ENCODE assay signal across 23 cellular contexts in genomic region chr2:43819489-43820163, GRCh38. TPM values are rescaled to one million over a fixed set of nuclear protein-coding genes. Genes with fewer than 3 reads are reported as not detected.
DNase-seq lines count a peak whose midpoint lies in the region; ATAC-seq, FAIRE-seq and TF ChIP-seq lines count a peak whose summit lies in the region.
"Had no signal": no experiment of that assay in that cellular context is flagged by ENCODE, and none has a peak within 500 bp of the region (broad histone marks: within the 10 kb centered on the region; RNA-seq: fewer than 3 reads in every experiment).

No MANE protein-coding gene starts in this region.

- CTCF ChIA-PET in HepG2 (lab: Yijun Ruan, JAX; ENCODE audit: low intra/inter-chr PET ratio, low total read pairs), result no interaction called here

- H3K36me3 ChIP-seq in liver (ENCODE audit: control insufficient read depth in 4 of 4, insufficient read depth in 3 of 4, low read depth in 1 of 4, low read length in 3 of 4) (peaks cover 0 to 36% (median 20%) of the 10 kb centered on the region in 4 donors), HepG2 (replicated peaks in 1 of 2; ENCODE audit: control insufficient read depth in 1 of 2, insufficient read depth in 2 of 2, low read length in 2 of 2) (peaks cover 15 to 46% of the 10 kb centered on the region in 2 experiments), hepatocyte (replicated peaks; ENCODE audit: insufficient read depth, low read depth) (no peaks in the 10 kb centered on the region), muscle layer of duodenum (ENCODE audit: control insufficient read depth in 1 of 2, insufficient read depth in 2 of 2, low read length in 2 of 2) (no peaks in the 10 kb centered on the region)

- no peak for TF ChIP-seq RAD21 in liver (IDR thresholded peaks at IDR 0.05)
- TF ChIP-seq RAD21 in HepG2 (CRISPR knock-in tag; IDR thresholded peaks at IDR 0.05), result no peak

- H3K4me1 ChIP-seq in liver (ENCODE audit: control insufficient read depth in 4 of 4, insufficient read depth in 4 of 4, low read length in 3 of 4) (peaks cover 7 to 39% (median 24%) of the 10 kb centered on the region in 4 donors), HepG2 (ENCODE audit: insufficient read depth, low read length) (no peaks in the 10 kb centered on the region), hepatocyte (ENCODE audit: insufficient read depth) (no peaks in the 10 kb centered on the region), muscle layer of duodenum (ENCODE audit: control insufficient read depth in 1 of 2, insufficient read depth in 2 of 2, low read length in 2 of 2) (no peaks in the 10 kb centered on the region)

- FAIRE-seq in HepG2 (lab: Jason Lieb, UNC), result no peak

- TF ChIP-seq CTCF in liver (IDR thresholded peaks at IDR 0.05; ENCODE audit: low read depth, low read length, missing input control) (no peak), HepG2 (CRISPR knock-in tag; IDR thresholded peaks at IDR 0.05) (no peak), hepatocyte (IDR thresholded peaks at IDR 0.05; ENCODE audit: poor library complexity) (no peak)

- no peaks in the 10 kb centered on the region for H3K79me2 ChIP-seq in HepG2 (ENCODE audit: insufficient read depth, low read length)
- H3K79me2 ChIP-seq in hepatocyte, result no peaks in the 10 kb centered on the region

- H4K20me1 ChIP-seq in HepG2 (ENCODE audit: insufficient read depth, low read length) (no peaks in the 10 kb centered on the region), hepatocyte (ENCODE audit: insufficient read depth, poor library complexity, severe bottlenecking) (no peaks in the 10 kb centered on the region)

- intact Hi-C loops in HepG2 (cut with micrococcal nuclease; ENCODE audit: unreplicated experiment), result no loop called here

- POLR2A ChIA-PET in HepG2 (lab: Yijun Ruan, JAX), result no interaction called here

- no peaks in the 10 kb centered on the region for H3K9me2 ChIP-seq in hepatocyte (replicated peaks; ENCODE audit: insufficient read depth)

- no TSS peak for BruUV-seq in HepG2 (replicated peaks; lab: Mats Ljungman, UMichigan)

- 0 out of 4 replicates have a peak, but pooled peaks of 1 of the 2 experiments have one; percentile 22 for TF ChIP-seq POLR2A in HepG2 (IDR thresholded peaks at IDR 0.05; ENCODE audit: insufficient read depth in 1 of 2, low read depth in 2 of 2, low read length in 2 of 2)

- H3K4me3 ChIP-seq in liver (ENCODE audit: low read depth in 1 of 3, low read length in 3 of 3) (no peak overlapping the region), HepG2 (replicated peaks in 1 of 3; ENCODE audit: insufficient read depth in 1 of 3, low read depth in 2 of 3, low read length in 3 of 3) (no peak overlapping the region), hepatocyte (no peak overlapping the region), muscle layer of duodenum (ENCODE audit: low read depth in 1 of 2, low read length in 2 of 2) (no peak overlapping the region)
- H3K4me3 ChIP-seq: GM23338, PC-9 had no signal

- 44% methylated on average over 7 of the region's 7 CpGs for WGBS in liver
- WGBS in HepG2 (ENCODE audit: low lambda C conversion rate), result 95% methylated on average over 7 of the region's 7 CpGs
- 90% methylated on average over 7 of the region's 7 CpGs for WGBS in hepatocyte (ENCODE audit: low lambda C conversion rate, missing lambda C conversion rate)

- H3K9me3 ChIP-seq in liver (ENCODE audit: control insufficient read depth in 4 of 4, low read length in 3 of 4), result no peaks in the 10 kb centered on the region
- H3K9me3 ChIP-seq in HepG2 (ENCODE audit: low read length), result no peaks in the 10 kb centered on the region
- no peaks in the 10 kb centered on the region for H3K9me3 ChIP-seq in hepatocyte (ENCODE audit: low read depth)
- no peaks in the 10 kb centered on the region for H3K9me3 ChIP-seq in muscle layer of duodenum (ENCODE audit: control insufficient read depth in 1 of 2, low read length in 2 of 2)

- H3K27ac ChIP-seq in liver (ENCODE audit: low read depth in 1 of 2, low read length in 2 of 2) (no peak overlapping the region), HepG2 (ENCODE audit: extremely low read length, insufficient read depth, low read length) (no peak overlapping the region), hepatocyte (peak overlapping the region; percentile 49), muscle layer of duodenum (ENCODE audit: low read length) (peak overlapping the region; percentile 19)
- H3K27ac ChIP-seq: 22Rv1, KMS-11, PC-9 had no signal

- DNase-seq in HepG2 (ENCODE audit: low spot score), result no peak
- DNase-seq in hepatocyte (ENCODE audit: low spot score), result no peak
- no peak for DNase-seq in NCI-H2107 treated with DMSO at 0.1 percent for 48 hours (lab: John Stamatoyannopoulos, UW; ENCODE audit: unreplicated experiment)
- DNase-seq in activated effector memory CD4-positive, alpha-beta T cell treated with Interleukin-2 at 50 U/mL for 16 hours, result no peak
- DNase-seq: H9, MM.1S, NCI-H2029, NCI-H446 treated with DMSO at 0.1 percent for 48 hours, NCI-H526 treated with DMSO at 0.1 percent for 48 hours, RPMI8226, SHP77 had no signal

- ATAC-seq in HepG2 (no peak), HG02571 (IDR thresholded peaks at IDR 0.05; ENCODE audit: unreplicated experiment) (no peak)
- ATAC-seq: GM23338 had no signal

- TF ChIP-seq EP300 in HepG2 (IDR thresholded peaks at IDR 0.05; ENCODE audit: low read depth in 2 of 2, low read length in 2 of 2), result no peak
- TF ChIP-seq EP300 in HepG2 (CRISPR knock-in tag; IDR thresholded peaks at IDR 0.05; ENCODE audit: borderline replicate concordance), result no peak

- H2AFZ ChIP-seq in HepG2 (ENCODE audit: low read length) (no peak overlapping the region), hepatocyte (no peak overlapping the region)
- H2AFZ ChIP-seq: GM23338, PC-9 had no signal

- H3K27me3 ChIP-seq in liver (ENCODE audit: control insufficient read depth in 4 of 4, insufficient read depth in 4 of 4, low read length in 3 of 4) (no peaks in the 10 kb centered on the region), HepG2 (ENCODE audit: control insufficient read depth in 1 of 2, insufficient read depth in 2 of 2, low read length in 2 of 2) (no peaks in the 10 kb centered on the region), hepatocyte (no peaks in the 10 kb centered on the region), muscle layer of duodenum (ENCODE audit: low read depth, low read length) (no peaks in the 10 kb centered on the region)

- H3K9ac ChIP-seq in liver (ENCODE audit: low read depth in 1 of 2, low read length in 2 of 2) (no peak overlapping the region), HepG2 (ENCODE audit: insufficient read depth, low read depth, low read length) (no peak overlapping the region)
- H3K9ac ChIP-seq: KMS-11 had no signal

- in situ Hi-C loops in HepG2 (cut with HindIII; ENCODE audit: extremely low pct_ligation_motif_present, low pct_unique_long_range_greater_than_20kb), result no loop called here

- H3K4me2 ChIP-seq in HepG2 (ENCODE audit: low read depth, low read length), result no peak overlapping the region
- no peak overlapping the region for H3K4me2 ChIP-seq in hepatocyte
- H3K4me2 ChIP-seq: GM23338, KMS-11, PC-9 had no signal

RNA-seq across cellular contexts. Expression of gene ABCG5, which starts 19.0 kb away (rescaled TPM):
- total RNA-seq in liver, result 10 to 100 TPM; 15.4 to 58.3 TPM
- polyA plus RNA-seq in liver, result 10 to 100 TPM; 18.7 to 63.8 TPM
- total RNA-seq in HepG2 (2016; rRNA removed; fragmentation: Illumina TruSeq; extraction: Trizol), result 5.8 and 15.1 TPM in 2 replicates
- 5.3 and 5.7 TPM in 2 replicates for total RNA-seq in HepG2 (2016; cell fraction: cytosol; rRNA removed; fragmentation: Illumina TruSeq; extraction: Trizol; ENCODE audit: low read depth)
- total RNA-seq in HepG2 (2016; cell fraction: insoluble cytoplasmic fraction; rRNA removed; fragmentation: Illumina TruSeq; extraction: Trizol), result 5.6 and 16.0 TPM in 2 replicates
- total RNA-seq in HepG2 (2016; cell fraction: membrane; rRNA removed; fragmentation: Illumina TruSeq; extraction: Trizol), result 7.7 and 8.7 TPM in 2 replicates
- total RNA-seq in HepG2 (2016; cell fraction: nucleus; rRNA removed; fragmentation: Illumina TruSeq; extraction: Trizol), result 23.5 and 27.9 TPM in 2 replicates
- polyA plus RNA-seq in HepG2 (2011; rRNA removed), result 38.8 and 39.0 TPM in 2 replicates
- 12.7 and 15.4 TPM in 2 replicates for polyA plus RNA-seq in HepG2 (2011; cell fraction: cytosol; rRNA removed)
- 217 and 232 TPM in 2 replicates for polyA plus RNA-seq in HepG2 (2011; cell fraction: nucleus; rRNA removed)
- 20.2 and 28.6 TPM in 2 replicates for polyA plus RNA-seq in HepG2 (2012)
- polyA plus RNA-seq in HepG2 (2016; cell fraction: cytosol; fragmentation: Illumina TruSeq; extraction: Trizol; ENCODE audit: low read depth), result 3.8 and 4.6 TPM in 2 replicates
- 5.9 and 6.3 TPM in 2 replicates for polyA plus RNA-seq in HepG2 (2016; cell fraction: insoluble cytoplasmic fraction; fragmentation: Illumina TruSeq; extraction: Trizol; ENCODE audit: low read depth)
- polyA plus RNA-seq in HepG2 (2016; cell fraction: membrane; fragmentation: Illumina TruSeq; extraction: Trizol; ENCODE audit: low read depth), result 6.7 and 6.8 TPM in 2 replicates
- polyA plus RNA-seq in HepG2 (2016; cell fraction: nucleus; fragmentation: Illumina TruSeq; extraction: Trizol; ENCODE audit: insufficient read depth, low read depth), result 70.1 and 70.4 TPM in 2 replicates
- polyA minus RNA-seq in HepG2 (2011; rRNA and poly(A)+ RNA removed; ENCODE audit: low replicate concordance), result 18.3 TPM in 1 of 2 replicates, not detected in the other
- polyA minus RNA-seq in HepG2 (2011; cell fraction: cytosol; rRNA and poly(A)+ RNA removed), result 3.8 and 5.0 TPM in 2 replicates
- polyA minus RNA-seq in HepG2 (2011; cell fraction: nucleus; rRNA and poly(A)+ RNA removed), result 34.4 and 34.7 TPM in 2 replicates
- 3.8 and 5.4 TPM in 2 replicates for total RNA-seq in hepatocyte
- polyA plus RNA-seq in hepatocyte, result 1.8 and 5.4 TPM in 2 replicates
- total RNA-seq: CD4-positive, CD25-positive, alpha-beta regulatory T cell; Daoy; G401; GM23338; H9; IMR-90; PC-9 had no signal
- polyA plus RNA-seq: BJ; CD4-positive, CD25-positive, alpha-beta regulatory T cell; IMR-90 had no signal

RNA-seq across cellular contexts. Expression of gene ABCG8, which starts 19.1 kb away (rescaled TPM):
- 10 to 100 TPM; 16.8 to 81.2 TPM for total RNA-seq in liver
- 10 to 100 TPM; 28.1 to 46.9 TPM for polyA plus RNA-seq in liver
- 6.8 and 8.8 TPM in 2 replicates for total RNA-seq in HepG2 (2016; rRNA removed; fragmentation: Illumina TruSeq; extraction: Trizol)
- total RNA-seq in HepG2 (2016; cell fraction: cytosol; rRNA removed; fragmentation: Illumina TruSeq; extraction: Trizol; ENCODE audit: low read depth), result 0.88 and 1.2 TPM in 2 replicates
- total RNA-seq in HepG2 (2016; cell fraction: insoluble cytoplasmic fraction; rRNA removed; fragmentation: Illumina TruSeq; extraction: Trizol), result 6.9 and 9.5 TPM in 2 replicates
- total RNA-seq in HepG2 (2016; cell fraction: membrane; rRNA removed; fragmentation: Illumina TruSeq; extraction: Trizol), result 4.1 and 4.5 TPM in 2 replicates
- 14.4 and 15.5 TPM in 2 replicates for total RNA-seq in HepG2 (2016; cell fraction: nucleus; rRNA removed; fragmentation: Illumina TruSeq; extraction: Trizol)
- polyA plus RNA-seq in HepG2 (2011; rRNA removed), result 8.1 and 10.0 TPM in 2 replicates
- polyA plus RNA-seq in HepG2 (2011; cell fraction: cytosol; rRNA removed), result 6.5 and 7.5 TPM in 2 replicates
- polyA plus RNA-seq in HepG2 (2011; cell fraction: nucleus; rRNA removed), result 18.9 and 20.1 TPM in 2 replicates
- 8.7 and 11.5 TPM in 2 replicates for polyA plus RNA-seq in HepG2 (2012)
- polyA plus RNA-seq in HepG2 (2016; cell fraction: cytosol; fragmentation: Illumina TruSeq; extraction: Trizol; ENCODE audit: low read depth), result 1.5 and 1.8 TPM in 2 replicates
- 6.3 and 8.4 TPM in 2 replicates for polyA plus RNA-seq in HepG2 (2016; cell fraction: insoluble cytoplasmic fraction; fragmentation: Illumina TruSeq; extraction: Trizol; ENCODE audit: low read depth)
- polyA plus RNA-seq in HepG2 (2016; cell fraction: membrane; fragmentation: Illumina TruSeq; extraction: Trizol; ENCODE audit: low read depth), result 2.7 and 2.9 TPM in 2 replicates
- 23.7 and 27.2 TPM in 2 replicates for polyA plus RNA-seq in HepG2 (2016; cell fraction: nucleus; fragmentation: Illumina TruSeq; extraction: Trizol; ENCODE audit: insufficient read depth, low read depth)
- polyA minus RNA-seq in HepG2 (2011; rRNA and poly(A)+ RNA removed; ENCODE audit: low replicate concordance), result 0.05 and 27.2 TPM in 2 replicates
- polyA minus RNA-seq in HepG2 (2011; cell fraction: cytosol; rRNA and poly(A)+ RNA removed), result 6.4 and 6.6 TPM in 2 replicates
- polyA minus RNA-seq in HepG2 (2011; cell fraction: nucleus; rRNA and poly(A)+ RNA removed), result 12.2 and 14.0 TPM in 2 replicates
- 4.5 and 4.7 TPM in 2 replicates for total RNA-seq in hepatocyte
- polyA plus RNA-seq in hepatocyte, result 1.8 and 6.5 TPM in 2 replicates
- total RNA-seq: CD4-positive, CD25-positive, alpha-beta regulatory T cell; Daoy; G401; H9; IMR-90; PC-9 had no signal
- polyA plus RNA-seq: BJ, IMR-90 had no signal

RNA-seq across cellular contexts. Expression of gene DYNC2LI1, which starts 45.8 kb away (rescaled TPM):
- total RNA-seq in liver (1 to 10 TPM; 5.6 to 6.1 TPM), HepG2 (2016; rRNA removed; fragmentation: Illumina TruSeq; extraction: Trizol) (23.2 and 27.9 TPM in 2 replicates), hepatocyte (31.5 and 40.4 TPM in 2 replicates)
- polyA plus RNA-seq in liver (1 to 10 TPM; 5.4 to 5.7 TPM), HepG2 (2011; rRNA removed) (10.2 and 16.9 TPM in 2 replicates), hepatocyte (22.7 and 27.2 TPM in 2 replicates)
- 7.3 and 9.1 TPM in 2 replicates for total RNA-seq in HepG2 (2016; cell fraction: cytosol; rRNA removed; fragmentation: Illumina TruSeq; extraction: Trizol; ENCODE audit: low read depth)
- total RNA-seq in HepG2 (2016; cell fraction: insoluble cytoplasmic fraction; rRNA removed; fragmentation: Illumina TruSeq; extraction: Trizol), result 23.5 and 32.2 TPM in 2 replicates
- total RNA-seq in HepG2 (2016; cell fraction: membrane; rRNA removed; fragmentation: Illumina TruSeq; extraction: Trizol), result 7.6 and 7.9 TPM in 2 replicates
- total RNA-seq in HepG2 (2016; cell fraction: nucleus; rRNA removed; fragmentation: Illumina TruSeq; extraction: Trizol), result 15.5 and 17.2 TPM in 2 replicates
- polyA plus RNA-seq in HepG2 (2011; cell fraction: cytosol; rRNA removed), result 5.3 and 8.1 TPM in 2 replicates
- polyA plus RNA-seq in HepG2 (2011; cell fraction: nucleus; rRNA removed), result 4.8 and 7.3 TPM in 2 replicates
- polyA plus RNA-seq in HepG2 (2012), result 10.8 and 15.5 TPM in 2 replicates
- polyA plus RNA-seq in HepG2 (2016; cell fraction: cytosol; fragmentation: Illumina TruSeq; extraction: Trizol; ENCODE audit: low read depth), result 2.7 TPM in 2 replicates
- polyA plus RNA-seq in HepG2 (2016; cell fraction: insoluble cytoplasmic fraction; fragmentation: Illumina TruSeq; extraction: Trizol; ENCODE audit: low read depth), result 30.8 and 44.1 TPM in 2 replicates
- polyA plus RNA-seq in HepG2 (2016; cell fraction: membrane; fragmentation: Illumina TruSeq; extraction: Trizol; ENCODE audit: low read depth), result 4.5 and 4.8 TPM in 2 replicates
- 18.5 and 19.3 TPM in 2 replicates for polyA plus RNA-seq in HepG2 (2016; cell fraction: nucleus; fragmentation: Illumina TruSeq; extraction: Trizol; ENCODE audit: insufficient read depth, low read depth)
- 1.3 and 1.4 TPM in 2 replicates for polyA minus RNA-seq in HepG2 (2011; rRNA and poly(A)+ RNA removed; ENCODE audit: low replicate concordance)
- polyA minus RNA-seq in HepG2 (2011; cell fraction: cytosol; rRNA and poly(A)+ RNA removed), result 6.3 and 8.7 TPM in 2 replicates
- polyA minus RNA-seq in HepG2 (2011; cell fraction: nucleus; rRNA and poly(A)+ RNA removed), result 12.1 and 18.2 TPM in 2 replicates

Comparison
In these comparisons a context has a peak if more than half of its experiments do, and no peak if none do; other contexts are left out.
1. H3K27ac ChIP-seq: peak in hepatocyte (single experiment) and muscle layer of duodenum (single experiment); none in liver (0 of 2) and HepG2 (single experiment).